Comparison of ENCODE assay signal across 26 cellular contexts in genomic region chr4:121165206-121165605, GRCh38. TPM values are rescaled to one million over a fixed set of nuclear protein-coding genes. Genes with fewer than 3 reads are reported as not detected.
"Had no signal": no experiment of that assay in that cellular context is flagged by ENCODE, and none has a peak within 500 bp of the region (broad histone marks: within the 10 kb centered on the region; RNA-seq: fewer than 3 reads in every experiment).

No MANE protein-coding gene starts in this region.

- H3K9me3 ChIP-seq: heart left ventricle, mucosa of descending colon, ovary, psoas muscle, right lobe of liver, thoracic aorta had no signal

- ATAC-seq: heart left ventricle, left ventricle myocardium superior, psoas muscle, right lobe of liver had no signal

- H3K4me1 Mint-ChIP-seq: memory B cell, naive B cell had no signal

- H3K27me3 ChIP-seq: brain microvascular endothelial cell, ovary, right lobe of liver had no signal

- H3K4me3 ChIP-seq: coronary artery, heart left ventricle, mucosa of descending colon, ovary, psoas muscle, right lobe of liver, thoracic aorta had no signal

- H3K36me3 Mint-ChIP-seq: memory B cell, naive B cell had no signal

- H3K27ac ChIP-seq: brain microvascular endothelial cell, coronary artery, ovary, psoas muscle, right lobe of liver, thoracic aorta had no signal

- H3K36me3 ChIP-seq: brain microvascular endothelial cell, heart left ventricle, ovary, right lobe of liver, thoracic aorta had no signal

- H3K4me1 ChIP-seq: psoas muscle, right lobe of liver had no signal

- H3K27ac Mint-ChIP-seq: activated CD4-positive, alpha-beta T cell treated with anti-CD3 and anti-CD28 coated beads, Interleukin-2, amount 10 ng/mL, durations not matched to agents 24 days and 14 days; memory B cell; naive B cell had no signal

- H3K27me3 Mint-ChIP-seq: memory B cell had no signal

- H3K9me3 Mint-ChIP-seq: memory B cell had no signal

- DNase-seq: activated CD4-positive, alpha-beta T cell treated with anti-CD3 and anti-CD28 coated beads, Interleukin-2, amount 10 ng/mL, durations not matched to agents 24 days and 14 days; activated CD4-positive, CD25-positive, alpha-beta regulatory T cell; activated CD8-positive, alpha-beta memory T cell treated with anti-CD3 and anti-CD28 coated beads for 24 hours; activated CD8-positive, alpha-beta memory T cell treated with anti-CD3 and anti-CD28 coated beads, Interleukin-2, amount 50 U/mL, for 48 hours; activated gamma-delta T cell treated with Interleukin-2 at 50 U/mL for 16 hours; aorta; brain microvascular endothelial cell; central memory CD4-positive, alpha-beta T cell; erythroblast; heart left ventricle; immature natural killer cell; kidney glomerular epithelial cell; left ventricle myocardium superior; mucosa of descending colon; naive B cell; ovary; psoas muscle; right lobe of liver; small intestine; stimulated activated CD4-positive, alpha-beta T cell treated with anti-CD3 and anti-CD28 coated beads, Interleukin-4, amount 100 ng/mL, for 1 hour; SW 1271; T1000 had no signal

- H3K4me3 Mint-ChIP-seq: activated CD4-positive, alpha-beta T cell treated with anti-CD3 and anti-CD28 coated beads, Interleukin-2, amount 10 ng/mL, durations not matched to agents 24 days and 14 days; immature natural killer cell; memory B cell; naive B cell had no signal

RNA-seq across cellular contexts. Expression of gene TNIP3, which starts 1.1 kb away (rescaled TPM):
- total RNA-seq: left ventricle myocardium superior, psoas muscle, SK-MEL-5 had no signal
